Comparison of ENCODE assay signal across 17 cellular contexts in the genomic region with DNA sequence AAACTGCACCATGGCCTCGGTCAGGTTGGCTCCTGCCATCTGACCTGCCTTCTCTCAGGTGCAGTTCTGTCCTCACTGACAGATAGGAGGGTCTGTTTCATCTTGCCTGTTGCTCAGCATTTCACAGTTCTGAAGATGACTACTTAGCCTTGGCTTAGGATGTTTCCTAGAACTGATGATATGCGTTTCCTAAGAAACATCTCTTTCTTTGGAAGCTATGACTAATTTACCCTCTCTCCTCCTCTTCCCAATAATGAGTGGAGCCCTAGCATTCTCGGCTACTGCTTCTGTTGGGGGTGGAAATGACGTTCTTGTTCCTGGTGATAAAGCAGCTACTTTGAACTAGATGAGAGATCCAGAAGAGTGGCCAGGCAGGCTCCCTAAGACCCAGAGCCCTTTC. TPM values are rescaled to one million over a fixed set of nuclear protein-coding genes. Genes with fewer than 3 reads are reported as not detected.
DNase-seq lines count a peak whose midpoint lies in the region; ATAC-seq and TF ChIP-seq lines count a peak whose summit lies in the region.
"Had no signal": no experiment of that assay in that cellular context is flagged by ENCODE, and none has a peak within 500 bp of the region (broad histone marks: within the 10 kb centered on the region; RNA-seq: fewer than 3 reads in every experiment).

No MANE protein-coding gene starts in this region.

- ATAC-seq in stimulated activated effector memory CD8-positive, alpha-beta T cell treated with anti-CD3 and anti-CD28 coated beads, Interleukin-12 subunit alpha, Interleukin-12 subunit beta, amount 100 ng/mL, for 72 hours = peak; percentile 51
- ATAC-seq in GM18858 (IDR thresholded peaks at IDR 0.05; ENCODE audit: unreplicated experiment) = no peak
- ATAC-seq: Panc1 had no signal

- H3K27ac Mint-ChIP-seq in stimulated activated effector memory CD8-positive, alpha-beta T cell treated with anti-CD3 and anti-CD28 coated beads, Interleukin-12 subunit alpha, Interleukin-12 subunit beta, amount 100 ng/mL, for 72 hours = peak overlapping the region; percentile 38
- H3K27ac Mint-ChIP-seq: activated naive CD8-positive, alpha-beta T cell treated with anti-CD3 and anti-CD28 coated beads, Interleukin-2, amount 10 ng/mL, durations not matched to agents 7 days and 5 days; endodermal cell had no signal

- peaks cover 35% of the 10 kb centered on the region for H3K4me1 Mint-ChIP-seq in stimulated activated effector memory CD8-positive, alpha-beta T cell treated with anti-CD3 and anti-CD28 coated beads, Interleukin-12 subunit alpha, Interleukin-12 subunit beta, amount 100 ng/mL, for 72 hours

- H3K36me3 Mint-ChIP-seq in stimulated activated effector memory CD8-positive, alpha-beta T cell treated with anti-CD3 and anti-CD28 coated beads, Interleukin-12 subunit alpha, Interleukin-12 subunit beta, amount 100 ng/mL, for 72 hours = peaks cover 48% of the 10 kb centered on the region

- DNase-seq in EL = peak; percentile 56
- DNase-seq in amniotic epithelial cell (ENCODE audit: low read depth) = peak; percentile 86
- peak; percentile 84 for DNase-seq in fibroblast of mammary gland (ENCODE audit: low read depth)
- no peak for DNase-seq in stimulated activated effector memory CD8-positive, alpha-beta T cell treated with anti-CD3 and anti-CD28 coated beads, Interleukin-12 subunit alpha, Interleukin-12 subunit beta, amount 100 ng/mL, for 72 hours (ENCODE audit: low spot score in 2 of 2)
- DNase-seq in activated naive CD4-positive, alpha-beta T cell treated with Interleukin-2 at 50 U/mL for 16 hours = no peak
- no peak for DNase-seq in NCI-H2081 (lab: John Stamatoyannopoulos, UW)
- DNase-seq in BE2C = no peak
- DNase-seq: activated CD8-positive, alpha-beta memory T cell treated with anti-CD3 and anti-CD28 coated beads for 24 hours; activated naive CD8-positive, alpha-beta T cell treated with anti-CD3 and anti-CD28 coated beads, Interleukin-2, amount 10 ng/mL, durations not matched to agents 7 days and 5 days; endodermal cell; MV-4-11; NCI-H446 treated with DMSO at 0.1 percent for 48 hours; retina; T-helper 2 cell; thyroid gland had no signal

- no peaks in the 10 kb centered on the region for H3K9me3 ChIP-seq in BE2C
- H3K9me3 ChIP-seq: thyroid gland had no signal

- H3K27me3 ChIP-seq in BE2C = no peaks in the 10 kb centered on the region
- H3K27me3 ChIP-seq: thyroid gland had no signal

- H3K4me3 ChIP-seq in fibroblast of mammary gland (ENCODE audit: control insufficient read depth, low read depth, low read length) (no peak overlapping the region), BE2C (ENCODE audit: low read depth, low read length) (no peak overlapping the region)
- H3K4me3 ChIP-seq: thyroid gland had no signal

- H3K4me1 ChIP-seq in BE2C = peaks cover 5% of the 10 kb centered on the region
- H3K4me1 ChIP-seq: thyroid gland had no signal

- H3K4me3 Mint-ChIP-seq in stimulated activated effector memory CD8-positive, alpha-beta T cell treated with anti-CD3 and anti-CD28 coated beads, Interleukin-12 subunit alpha, Interleukin-12 subunit beta, amount 100 ng/mL, for 72 hours = no peak overlapping the region
- H3K4me3 Mint-ChIP-seq: activated naive CD8-positive, alpha-beta T cell treated with anti-CD3 and anti-CD28 coated beads, Interleukin-2, amount 10 ng/mL, durations not matched to agents 7 days and 5 days; endodermal cell had no signal

- no peaks in the 10 kb centered on the region for H3K9me3 Mint-ChIP-seq in stimulated activated effector memory CD8-positive, alpha-beta T cell treated with anti-CD3 and anti-CD28 coated beads, Interleukin-12 subunit alpha, Interleukin-12 subunit beta, amount 100 ng/mL, for 72 hours
- H3K9me3 Mint-ChIP-seq: activated naive CD8-positive, alpha-beta T cell treated with anti-CD3 and anti-CD28 coated beads, Interleukin-2, amount 10 ng/mL, durations not matched to agents 7 days and 5 days; endodermal cell had no signal

- H3K36me3 ChIP-seq in BE2C = no peaks in the 10 kb centered on the region

- no peak for TF ChIP-seq CTCF in fibroblast of mammary gland (conservative IDR thresholded peaks at IDR 0.05; ENCODE audit: control insufficient read depth, insufficient read depth, low read depth, low read length)
- no peak for TF ChIP-seq CTCF in BE2C (IDR thresholded peaks at IDR 0.05; ENCODE audit: low read depth, low read length)

RNA-seq across cellular contexts. Expression of a gene that starts 27.3 kb away (rescaled TPM):
- 1.4 TPM for polyA plus RNA-seq in BE2C (2012; ENCODE audit: insufficient read depth, insufficient read length, low read depth)

RNA-seq across cellular contexts. Expression of a gene that starts 27.4 kb away (rescaled TPM):
- not detected for polyA plus RNA-seq in BE2C (2012; ENCODE audit: insufficient read depth, insufficient read length, low read depth)

RNA-seq across cellular contexts. Expression of a gene that starts 30.7 kb away (rescaled TPM):
- 106 TPM for polyA plus RNA-seq in BE2C (2012; ENCODE audit: insufficient read depth, insufficient read length, low read depth)

RNA-seq across cellular contexts. Expression of a gene that starts 42.9 kb away (rescaled TPM):
- not detected for polyA plus RNA-seq in BE2C (2012; ENCODE audit: insufficient read depth, insufficient read length, low read depth)

RNA-seq across cellular contexts. Expression of a gene that starts 43.1 kb away (rescaled TPM):
- 0.66 TPM for polyA plus RNA-seq in BE2C (2012; ENCODE audit: insufficient read depth, insufficient read length, low read depth)

Comparison
In these comparisons a context has a peak if more than half of its experiments do, and no peak if none do; other contexts are left out.
1. DNase-seq: peak in EL (single experiment), amniotic epithelial cell (single experiment) and fibroblast of mammary gland (single experiment); none in stimulated activated effector memory CD8-positive, alpha-beta T cell treated with anti-CD3 and anti-CD28 coated beads, Interleukin-12 subunit alpha, Interleukin-12 subunit beta, amount 100 ng/mL, for 72 hours (0 of 2), activated naive CD4-positive, alpha-beta T cell treated with Interleukin-2 at 50 U/mL for 16 hours (single experiment), NCI-H2081 (0 of 2) and BE2C (single experiment).